8 cellular contexts compared by ENCODE assay signal in the genomic region with DNA sequence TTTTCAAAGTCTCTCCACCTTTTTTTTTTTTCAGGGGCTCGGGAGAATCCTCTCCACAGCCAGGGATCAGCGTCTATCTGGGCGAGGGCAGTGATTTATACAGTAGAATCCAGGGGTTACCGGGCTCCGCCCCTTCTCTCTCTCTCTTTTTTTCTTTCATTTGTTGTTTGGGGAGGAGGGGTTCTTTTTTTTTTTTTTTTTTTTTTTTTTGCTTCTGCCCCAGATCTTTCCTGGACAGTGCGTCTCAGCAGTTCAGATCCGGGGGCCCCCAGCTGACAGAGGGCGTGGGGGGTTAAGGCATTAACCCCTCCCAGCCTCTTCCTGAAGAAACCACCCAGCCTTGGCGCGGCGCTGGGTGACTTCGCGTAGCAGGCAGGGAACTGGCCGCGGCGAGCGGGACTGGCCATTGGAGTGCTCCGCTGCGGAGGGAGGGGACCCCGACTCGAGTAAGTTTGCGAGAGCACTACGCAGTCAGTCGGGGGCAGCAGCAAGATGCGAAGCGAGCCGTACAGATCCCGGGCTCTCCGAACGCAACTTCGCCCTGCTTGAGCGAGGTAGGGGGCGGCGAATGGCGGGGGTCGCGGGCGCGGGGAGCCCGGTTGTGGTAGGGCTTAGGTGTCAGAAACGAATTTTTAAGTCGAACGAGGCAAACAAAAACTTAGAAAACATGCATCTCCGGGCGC. TPM values are rescaled to one million over a fixed set of nuclear protein-coding genes. Genes with fewer than 3 reads are reported as not detected.
DNase-seq lines count a peak whose midpoint lies in the region; ATAC-seq and TF ChIP-seq lines count a peak whose summit lies in the region.

Gene S1PR1 (plus strand): TSS at position 474 of the 683 bp plus-strand sequence. CDS start 1,966 bp downstream, outside the sequence.

- peak within 1 kb of the TSS; percentile 50 for H2BK12ac ChIP-seq in neuronal stem cell (ENCODE audit: low read length)

- H2AK5ac ChIP-seq in neuronal stem cell (ENCODE audit: low read depth, low read length): no peak within 1 kb of the TSS

- CTCF ChIA-PET in OCI-LY7 (lab: Charles Lee; ENCODE audit: unreplicated experiment): no interaction called here

- H2BK15ac ChIP-seq in neuronal stem cell (ENCODE audit: low read length): peak within 1 kb of the TSS; percentile 95

- POLR2A ChIA-PET in OCI-LY7 (lab: Charles Lee): interaction anchor here (0.7 to 1.0 kb wide), 4 partner anchors 11 to 1979 kb away, joined by 3 to 6 read pairs (median 4); no protein-coding TSS in a partner anchor

- H3K4me3 ChIP-seq in OCI-LY7 (ENCODE audit: low read depth, low read length, poor library complexity, severe bottlenecking) (peak within 1 kb of the TSS; percentile 64), neuronal stem cell (ENCODE audit: low read length in 2 of 2) (peak within 1 kb of the TSS; percentile 67 to 85)

- H3K27me3 ChIP-seq in foreskin keratinocyte (no peaks in the 10 kb centered on the region), neuronal stem cell (ENCODE audit: control insufficient read depth in 3 of 3, insufficient read depth in 3 of 3, low read depth in 1 of 3, low read length in 3 of 3) (no peaks in the 10 kb centered on the region)

- H3K27ac ChIP-seq in OCI-LY7 (ENCODE audit: low read depth, low read length, poor library complexity, severe bottlenecking) (no peak within 1 kb of the TSS), foreskin keratinocyte (peak within 1 kb of the TSS; percentile 78), neuronal stem cell (replicated peaks; ENCODE audit: low read length) (peak within 1 kb of the TSS; percentile 98), temporal lobe (ENCODE audit: low read depth, low read length) (peak within 1 kb of the TSS; percentile 51)

- no peak within 1 kb of the TSS for H3K23ac ChIP-seq in neuronal stem cell (ENCODE audit: low read depth, low read length, poor library complexity)

- H3K18ac ChIP-seq in neuronal stem cell (ENCODE audit: low read length): peak within 1 kb of the TSS; percentile 97

- no peak within 1 kb of the TSS for H3K4ac ChIP-seq in neuronal stem cell (ENCODE audit: low read length)

- H3K4me1 ChIP-seq in OCI-LY7 (ENCODE audit: insufficient read depth, low read length, poor library complexity, severe bottlenecking) (peaks cover 38% of the 10 kb centered on the region), foreskin keratinocyte (no peaks in the 10 kb centered on the region), neuronal stem cell (ENCODE audit: control insufficient read depth in 2 of 2, insufficient read depth in 1 of 2, low read depth in 1 of 2, low read length in 2 of 2) (peaks cover 5 to 8% of the 10 kb centered on the region in 2 donors)

- peak within 1 kb of the TSS; percentile 98 for H2BK5ac ChIP-seq in neuronal stem cell (ENCODE audit: low read length)

- ATAC-seq in GM18511 (IDR thresholded peaks at IDR 0.05; ENCODE audit: unreplicated experiment) (peak; percentile 32), HG02884 (IDR thresholded peaks at IDR 0.05; ENCODE audit: unreplicated experiment) (peak; percentile 21), foreskin keratinocyte (peak; percentile 13), GM18519 (IDR thresholded peaks at IDR 0.05; ENCODE audit: low FRiP score, unreplicated experiment) (no peak)

- H3K79me1 ChIP-seq in neuronal stem cell (ENCODE audit: low read depth, low read length): peaks cover 3% of the 10 kb centered on the region

- H4K20me1 ChIP-seq in OCI-LY7 (ENCODE audit: insufficient read depth, low read length): 0 out of 2 replicates have a peak, but pooled peaks cover 6% of the 10 kb centered on the region

- no peak for TF ChIP-seq CTCF in OCI-LY7 (conservative IDR thresholded peaks at IDR 0.05; ENCODE audit: low read length)
- no peak for TF ChIP-seq CTCF in foreskin keratinocyte (conservative IDR thresholded peaks at IDR 0.05)

- H3K9me3 ChIP-seq in OCI-LY7 (ENCODE audit: low read length) (no peaks in the 10 kb centered on the region), neuronal stem cell (replicated peaks in 1 of 2; ENCODE audit: control insufficient read depth in 2 of 2, insufficient read depth in 1 of 2, low read depth in 1 of 2, low read length in 2 of 2) (peaks cover 0 to 7% of the 10 kb centered on the region in 2 donors)

- intact Hi-C loops in OCI-LY7 (cut with micrococcal nuclease; ENCODE audit: unreplicated experiment): loop anchor here (5.0 kb wide), 2 partner anchors 99 to 309 kb away; no protein-coding TSS in a partner anchor

- no peak within 1 kb of the TSS for H3K14ac ChIP-seq in neuronal stem cell (ENCODE audit: low read length)

- peak within 1 kb of the TSS; percentile 64 for H3K4me2 ChIP-seq in OCI-LY7 (ENCODE audit: low read length)
- H3K4me2 ChIP-seq in neuronal stem cell (ENCODE audit: insufficient read depth, low read length, poor library complexity, severe bottlenecking): peak within 1 kb of the TSS; percentile 92

- H3K9ac ChIP-seq in neuronal stem cell (ENCODE audit: low read depth, low read length, poor library complexity): peak within 1 kb of the TSS; percentile 85

- H3K79me2 ChIP-seq in OCI-LY7 (ENCODE audit: insufficient read depth, low read depth, low read length): no peaks in the 10 kb centered on the region

- H4K91ac ChIP-seq in neuronal stem cell (ENCODE audit: low read depth, low read length, poor library complexity): no peak within 1 kb of the TSS

- no peaks in the 10 kb centered on the region for H3K9me2 ChIP-seq in OCI-LY7 (ENCODE audit: insufficient read depth, low read length)

- H2AFZ ChIP-seq in OCI-LY7 (ENCODE audit: low read length): peak within 1 kb of the TSS; percentile 25; the same call in 1 of the 2 replicates
- peak within 1 kb of the TSS; percentile 91 for H2AFZ ChIP-seq in neuronal stem cell (ENCODE audit: low read length)

- no peak within 1 kb of the TSS for H4K8ac ChIP-seq in neuronal stem cell (ENCODE audit: low read depth, low read length)

- DNase-seq in OCI-LY7 (ENCODE audit: low spot score): no peak
- peak; percentile 78 for DNase-seq in activated gamma-delta T cell treated with Interleukin-2 at 50 U/mL for 16 hours
- DNase-seq in foreskin keratinocyte: peak in 1 of 2 donors; percentile 51
- DNase-seq in neuronal stem cell (ENCODE audit: low spot score): peak; percentile 80

- no CpG with 5 or more reads among the region's 45 CpGs for whole genome bisulfite sequencing in neuronal stem cell (ENCODE audit: extremely low coverage in 2 of 2, insufficient read length in 2 of 2, insufficient replicate concordance in 1 of 2), 2 donors

- no TSS peak for BruUV-seq in OCI-LY7 (replicated peaks; lab: Mats Ljungman, UMichigan)

- H2BK120ac ChIP-seq in neuronal stem cell (ENCODE audit: low read depth, low read length): no peak within 1 kb of the TSS

- H3K36me3 ChIP-seq in OCI-LY7 (ENCODE audit: insufficient read depth, low read length) (no peaks in the 10 kb centered on the region), neuronal stem cell (replicated peaks in 1 of 2; ENCODE audit: control insufficient read depth in 2 of 2, insufficient read depth in 2 of 2, low read length in 2 of 2) (peaks cover 16 to 29% of the 10 kb centered on the region in 2 donors)

RNA-seq across cellular contexts. Expression of gene S1PR1, which starts in this region (rescaled TPM):
- 0.41 and 1.1 TPM in 2 replicates for total RNA-seq in OCI-LY7 (2014; rRNA removed; shearing (Covaris generic))
- total RNA-seq in OCI-LY7 (2022) (0.13 TPM in 1 of 2 replicates, not detected in the other), foreskin keratinocyte (16.9 and 24.9 TPM in 2 replicates), temporal lobe (20.7 TPM)
- 6.4 and 12.1 TPM in 2 replicates for polyA plus RNA-seq in foreskin keratinocyte
- polyA plus RNA-seq in neuronal stem cell (2013, experiment 1 of 2): 19.5 TPM
- 19.0 TPM for polyA plus RNA-seq in neuronal stem cell (2013, experiment 2 of 2)
